15 cellular contexts compared by ENCODE assay signal in the genomic region with DNA sequence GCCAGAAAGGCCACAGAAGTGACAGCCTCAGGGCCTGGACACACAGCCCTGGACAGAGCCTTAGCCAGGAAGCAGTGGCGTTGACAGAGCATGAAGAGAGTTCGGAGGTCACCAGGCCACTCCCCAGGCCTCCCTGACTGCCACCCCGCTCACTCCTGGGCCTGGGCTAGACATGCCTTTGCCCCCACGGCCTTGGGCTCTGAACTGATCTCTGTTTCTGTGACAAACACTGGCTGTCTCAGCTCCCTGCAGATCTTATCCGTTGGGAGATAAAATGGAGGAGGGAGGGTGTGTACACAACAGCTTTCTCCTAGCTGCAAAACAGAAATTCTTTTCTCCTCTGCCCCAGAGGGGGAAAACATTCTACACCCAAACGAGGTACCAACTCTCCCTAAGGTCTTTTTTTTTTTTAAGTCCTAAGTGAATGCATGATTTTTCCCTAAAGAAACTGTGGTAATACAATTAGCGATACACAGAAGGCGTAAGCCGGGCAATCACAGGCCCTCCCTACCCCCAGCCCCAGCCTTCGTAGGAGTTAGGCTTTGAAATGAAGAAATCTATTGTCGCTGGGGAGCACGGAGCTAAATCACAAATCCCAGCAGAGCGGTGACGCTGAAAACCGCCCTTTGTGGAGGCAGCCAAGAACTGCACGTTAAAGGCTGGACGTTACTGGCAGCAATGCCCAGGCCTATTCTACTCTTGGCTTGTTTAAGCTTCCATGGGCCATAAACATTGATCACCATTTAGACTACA. TPM values are rescaled to one million over a fixed set of nuclear protein-coding genes. Genes with fewer than 3 reads are reported as not detected.
DNase-seq lines count a peak whose midpoint lies in the region; ATAC-seq and TF ChIP-seq lines count a peak whose summit lies in the region.
"Had no signal": no experiment of that assay in that cellular context is flagged by ENCODE, and none has a peak within 500 bp of the region (broad histone marks: within the 10 kb centered on the region; RNA-seq: fewer than 3 reads in every experiment).

No MANE protein-coding gene starts in this region.

- peak overlapping the region; percentile 66 to 96 (median 91) for H3K27ac ChIP-seq in dorsolateral prefrontal cortex
- H3K27ac ChIP-seq in substantia nigra (ENCODE audit: low read depth, low read length, poor library complexity, severe bottlenecking), result peak overlapping the region; percentile 65
- H3K27ac ChIP-seq: lower lobe of right lung, pancreas had no signal

- no peak for ATAC-seq in HG02870 (IDR thresholded peaks at IDR 0.05; ENCODE audit: unreplicated experiment)
- no peak for ATAC-seq in stimulated activated naive B cell treated with anti-CD40 and anti-IgM and Interleukin-4, amounts not matched to agents 10 μg/mL and 1 μg/mL and 100 μg/mL, for 72 hours (replicated peaks)
- ATAC-seq: lower lobe of right lung, T-cell had no signal

- intact Hi-C loops in dorsolateral prefrontal cortex (cut with DNase I), result loop anchor here in 1 of 2 donors (2.0 kb wide), 1 partner anchor 42 kb away; no protein-coding TSS in a partner anchor

- no peaks in the 10 kb centered on the region for H3K9me3 Mint-ChIP-seq in mesothelial cell of epicardium
- no peaks in the 10 kb centered on the region for H3K9me3 Mint-ChIP-seq in stimulated activated naive B cell treated with anti-CD40 and anti-IgM and Interleukin-4, amounts not matched to agents 10 μg/mL and 1 μg/mL and 100 μg/mL, for 72 hours
- H3K9me3 Mint-ChIP-seq: IgD-negative memory B cell, T-cell had no signal

- peaks cover 4% of the 10 kb centered on the region for H3K27me3 Mint-ChIP-seq in mesothelial cell of epicardium (ENCODE audit: low read depth)
- peaks cover 7 to 16% of the 10 kb centered on the region in 2 donors for H3K27me3 Mint-ChIP-seq in stimulated activated naive B cell treated with anti-CD40 and anti-IgM and Interleukin-4, amounts not matched to agents 10 μg/mL and 1 μg/mL and 100 μg/mL, for 72 hours
- H3K27me3 Mint-ChIP-seq: activated naive CD8-positive, alpha-beta T cell had no signal

- peaks cover 3% of the 10 kb centered on the region for H3K36me3 Mint-ChIP-seq in mesothelial cell of epicardium
- H3K36me3 Mint-ChIP-seq in stimulated activated naive B cell treated with anti-CD40 and anti-IgM and Interleukin-4, amounts not matched to agents 10 μg/mL and 1 μg/mL and 100 μg/mL, for 72 hours, result no peaks in the 10 kb centered on the region
- H3K36me3 Mint-ChIP-seq: activated naive CD8-positive, alpha-beta T cell; IgD-negative memory B cell; T-cell had no signal

- peak in 13 of 56 donors; percentile 8 to 35 (median 18) for TF ChIP-seq CTCF in dorsolateral prefrontal cortex (IDR thresholded peaks at IDR 0.05 in 54 of 56, conservative IDR thresholded peaks at IDR 0.05 in 2 of 56; ENCODE audit: low read depth in 1 of 56, partially characterized antibody in 56 of 56)
- no peak for TF ChIP-seq CTCF in mesothelial cell of epicardium (IDR thresholded peaks at IDR 0.05; ENCODE audit: unreplicated experiment)

- peak overlapping the region in 37 of 59 donors; percentile 1 to 44 (median 19) for H3K4me3 ChIP-seq in dorsolateral prefrontal cortex
- H3K4me3 ChIP-seq: lower lobe of right lung, pancreas had no signal

- peaks cover 25% of the 10 kb centered on the region for H3K4me1 Mint-ChIP-seq in mesothelial cell of epicardium
- H3K4me1 Mint-ChIP-seq in stimulated activated naive B cell treated with anti-CD40 and anti-IgM and Interleukin-4, amounts not matched to agents 10 μg/mL and 1 μg/mL and 100 μg/mL, for 72 hours, result peaks cover 0 to 5% of the 10 kb centered on the region in 2 donors
- H3K4me1 Mint-ChIP-seq: T-cell had no signal

- no peaks in the 10 kb centered on the region for H3K27me3 ChIP-seq in dorsolateral prefrontal cortex
- H3K27me3 ChIP-seq: pancreas had no signal

- no peak overlapping the region for H3K4me3 Mint-ChIP-seq in mesothelial cell of epicardium
- no peak overlapping the region for H3K4me3 Mint-ChIP-seq in stimulated activated naive B cell treated with anti-CD40 and anti-IgM and Interleukin-4, amounts not matched to agents 10 μg/mL and 1 μg/mL and 100 μg/mL, for 72 hours
- H3K4me3 Mint-ChIP-seq: activated naive CD8-positive, alpha-beta T cell; IgD-negative memory B cell; T-cell had no signal

- H3K27ac Mint-ChIP-seq in mesothelial cell of epicardium, result peak overlapping the region; percentile 93
- no peak overlapping the region for H3K27ac Mint-ChIP-seq in stimulated activated naive B cell treated with anti-CD40 and anti-IgM and Interleukin-4, amounts not matched to agents 10 μg/mL and 1 μg/mL and 100 μg/mL, for 72 hours
- H3K27ac Mint-ChIP-seq: activated naive CD8-positive, alpha-beta T cell; IgD-negative memory B cell; T-cell had no signal

- DNase-seq in NCI-H82 treated with DMSO at 0.1 percent for 48 hours (lab: John Stamatoyannopoulos, UW; ENCODE audit: unreplicated experiment) (peak; percentile 7), dorsolateral prefrontal cortex (peak; percentile 43 to 78 (median 70)), mesothelial cell of epicardium (ENCODE audit: low spot score in 2 of 2, unreplicated experiment in 2 of 2) (no peak), substantia nigra (lab: John Stamatoyannopoulos, UW) (peak in 34 of 49 donors; percentile 16 to 75 (median 54))
- no peak for DNase-seq in stimulated activated naive B cell treated with anti-CD40 and anti-IgM and Interleukin-4, amounts not matched to agents 10 μg/mL and 1 μg/mL and 100 μg/mL, for 72 hours
- no peak for DNase-seq in stimulated activated naive CD4-positive, alpha-beta T cell treated with Interleukin-2 at 50 U/mL for 16 hours (lab: John Stamatoyannopoulos, UW)
- DNase-seq: activated CD4-positive, CD25-positive, alpha-beta regulatory T cell; lower lobe of right lung; NCI-H1417; NCI-H345; pancreas; T-cell had no signal

RNA-seq across cellular contexts. Expression of a gene that starts 45.0 kb away (rescaled TPM):
- total RNA-seq in dorsolateral prefrontal cortex (100 to 1,000 TPM in 114 of 120 experiments, 10 to 100 TPM in 6; 93.9 to 187 (median 139) TPM), mesothelial cell of epicardium (61.3 to 68.6 TPM (median 65.6 TPM) in 3 replicates)

Comparison
In these comparisons a context has a peak if more than half of its experiments do, and no peak if none do; other contexts are left out.
1. DNase-seq: peak in NCI-H82 treated with DMSO at 0.1 percent for 48 hours (single experiment), dorsolateral prefrontal cortex (10 of 10) and substantia nigra (34 of 49); none in mesothelial cell of epicardium (0 of 2), stimulated activated naive B cell treated with anti-CD40 and anti-IgM and Interleukin-4, amounts not matched to agents 10 μg/mL and 1 μg/mL and 100 μg/mL, for 72 hours (single experiment) and stimulated activated naive CD4-positive, alpha-beta T cell treated with Interleukin-2 at 50 U/mL for 16 hours (single experiment).